2 cellular contexts compared by ENCODE assay signal in genomic region chr20:45816951-45817651, GRCh38.
TF ChIP-seq lines count a peak whose summit lies in the region.

No MANE protein-coding gene starts in this region.

TF ChIP-seq in HEK293, 187 proteins besides CTCF, POLR2A, EP300 and RAD21:
- TF ChIP-seq ZIC2 (tag by site-specific recombination; IDR thresholded peaks at IDR 0.05) (peak; percentile 61), ZNF629 (tag by site-specific recombination; IDR thresholded peaks at IDR 0.05) (no peak), ATF2 (tag by site-specific recombination; IDR thresholded peaks at IDR 0.05; ENCODE audit: low read depth) (no peak), GLI2 (tag by site-specific recombination; IDR thresholded peaks at IDR 0.05; ENCODE audit: borderline replicate concordance, low read depth) (no peak), ZBTB8A (tag by site-specific recombination; IDR thresholded peaks at IDR 0.05) (0 out of 2 replicates have a peak, but pooled peaks have one; percentile 17), BCL11A (tag by site-specific recombination; IDR thresholded peaks at IDR 0.05; ENCODE audit: low read depth) (no peak), GLIS1 (tag by site-specific recombination; IDR thresholded peaks at IDR 0.05) (peak; percentile 96), WT1 (tag by site-specific recombination; IDR thresholded peaks at IDR 0.05) (no peak), IKZF3 (tag by site-specific recombination; IDR thresholded peaks at IDR 0.05) (0 out of 2 replicates have a peak, but pooled peaks have one; percentile 4), GLIS2 (tag by site-specific recombination; IDR thresholded peaks at IDR 0.05) (peak; percentile 80)
- TF ChIP-seq, protein P1, sequence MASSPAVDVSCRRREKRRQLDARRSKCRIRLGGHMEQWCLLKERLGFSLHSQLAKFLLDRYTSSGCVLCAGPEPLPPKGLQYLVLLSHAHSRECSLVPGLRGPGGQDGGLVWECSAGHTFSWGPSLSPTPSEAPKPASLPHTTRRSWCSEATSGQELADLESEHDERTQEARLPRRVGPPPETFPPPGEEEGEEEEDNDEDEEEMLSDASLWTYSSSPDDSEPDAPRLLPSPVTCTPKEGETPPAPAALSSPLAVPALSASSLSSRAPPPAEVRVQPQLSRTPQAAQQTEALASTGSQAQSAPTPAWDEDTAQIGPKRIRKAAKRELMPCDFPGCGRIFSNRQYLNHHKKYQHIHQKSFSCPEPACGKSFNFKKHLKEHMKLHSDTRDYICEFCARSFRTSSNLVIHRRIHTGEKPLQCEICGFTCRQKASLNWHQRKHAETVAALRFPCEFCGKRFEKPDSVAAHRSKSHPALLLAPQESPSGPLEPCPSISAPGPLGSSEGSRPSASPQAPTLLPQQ (tag by site-specific recombination; IDR thresholded peaks at IDR 0.05): no peak

TF ChIP-seq in GM12878, 131 proteins besides CTCF, POLR2A, EP300 and RAD21:
- TF ChIP-seq POLR2AphosphoS5 (IDR thresholded peaks at IDR 0.05; ENCODE audit: low read length): peak; percentile 41; the same call in 1 of the 2 replicates
- TF ChIP-seq CBX5 (IDR thresholded peaks at IDR 0.05; ENCODE audit: low read depth): no peak
